Comparison of ENCODE assay signal across 11 cellular contexts in the genomic region with DNA sequence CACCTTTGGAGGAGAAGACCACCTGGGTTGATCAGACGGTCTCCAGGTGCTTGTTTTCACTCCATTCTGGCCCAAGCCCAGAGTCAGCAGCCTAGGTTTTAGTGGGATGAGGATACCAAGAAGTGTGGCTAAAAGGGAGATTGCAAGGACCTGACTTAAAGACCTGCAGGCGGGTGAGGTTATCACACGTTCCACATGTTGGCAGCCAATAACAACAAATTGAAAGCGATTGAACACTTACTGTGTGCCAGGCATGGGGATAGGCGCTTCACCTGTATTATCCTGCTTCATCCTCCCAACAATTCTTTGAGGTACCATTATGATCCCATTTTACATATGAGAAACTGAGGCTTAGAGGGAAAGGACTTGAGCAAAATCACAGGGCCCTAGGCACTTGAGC. TPM values are rescaled to one million over a fixed set of nuclear protein-coding genes. Genes with fewer than 3 reads are reported as not detected.
DNase-seq lines count a peak whose midpoint lies in the region; ATAC-seq, FAIRE-seq and TF ChIP-seq lines count a peak whose summit lies in the region.
"Had no signal": no experiment of that assay in that cellular context is flagged by ENCODE, and none has a peak within 500 bp of the region (broad histone marks: within the 10 kb centered on the region; RNA-seq: fewer than 3 reads in every experiment).

No MANE protein-coding gene starts in this region.

- H3K27ac Mint-ChIP-seq in activated CD4-positive, alpha-beta T cell treated with anti-CD3 and anti-CD28 coated beads, Interleukin-2, amount 10 ng/mL, durations not matched to agents 24 days and 14 days, result peak overlapping the region; percentile 94
- H3K27ac Mint-ChIP-seq in T-helper 1 cell treated with Interleukin-12 subunit alpha and Interleukin-12 subunit beta and Interleukin-4 antibody, amounts not matched to agents 30 μg/mL and 1 μg/mL, for 36 hours, result peak overlapping the region; percentile 99
- H3K27ac Mint-ChIP-seq in central memory CD8-positive, alpha-beta T cell (ENCODE audit: low read depth), result peak overlapping the region; percentile 97
- no peak overlapping the region for H3K27ac Mint-ChIP-seq in neural crest cell (ENCODE audit: unreplicated experiment)

- TF ChIP-seq CTCF in neural crest cell (conservative IDR thresholded peaks at IDR 0.05), result no peak
- TF ChIP-seq CTCF in pancreas (IDR thresholded peaks at IDR 0.05), result no peak

- peak; percentile 83 for DNase-seq in activated CD4-positive, alpha-beta T cell treated with anti-CD3 and anti-CD28 coated beads, Interleukin-2, amount 10 ng/mL, durations not matched to agents 24 days and 14 days
- DNase-seq in activated CD4-positive, alpha-beta T cell treated with anti-CD3 and anti-CD28 coated beads for 48 hours, result no peak
- DNase-seq in central memory CD8-positive, alpha-beta T cell (ENCODE audit: low spot score in 2 of 2), result no peak
- no peak for DNase-seq in neural crest cell (ENCODE audit: low read depth, low spot score)
- no peak for DNase-seq in pancreas
- DNase-seq in NCI-H1694 treated with DMSO at 0.1 percent for 48 hours (lab: John Stamatoyannopoulos, UW), result no peak
- no peak for DNase-seq in NCI-H1436 (lab: John Stamatoyannopoulos, UW)
- DNase-seq: DMS79, left colon, NCI-H2171 treated with DMSO at 0.1 percent for 48 hours had no signal

- H3K36me3 Mint-ChIP-seq in activated CD4-positive, alpha-beta T cell treated with anti-CD3 and anti-CD28 coated beads, Interleukin-2, amount 10 ng/mL, durations not matched to agents 24 days and 14 days (ENCODE audit: low read depth), result peaks cover 53% of the 10 kb centered on the region
- peaks cover 84% of the 10 kb centered on the region for H3K36me3 Mint-ChIP-seq in T-helper 1 cell treated with Interleukin-12 subunit alpha and Interleukin-12 subunit beta and Interleukin-4 antibody, amounts not matched to agents 30 μg/mL and 1 μg/mL, for 36 hours (ENCODE audit: low read depth)
- peaks cover 68% of the 10 kb centered on the region for H3K36me3 Mint-ChIP-seq in central memory CD8-positive, alpha-beta T cell (ENCODE audit: insufficient read depth)
- peaks cover 2% of the 10 kb centered on the region for H3K36me3 Mint-ChIP-seq in neural crest cell (ENCODE audit: low read depth)

- peaks cover 0 to 3% (median 3%) of the 10 kb centered on the region in 3 donors for H3K4me1 ChIP-seq in pancreas

- H3K4me1 Mint-ChIP-seq in activated CD4-positive, alpha-beta T cell treated with anti-CD3 and anti-CD28 coated beads, Interleukin-2, amount 10 ng/mL, durations not matched to agents 24 days and 14 days, result peaks cover 63% of the 10 kb centered on the region
- H3K4me1 Mint-ChIP-seq in T-helper 1 cell treated with Interleukin-12 subunit alpha and Interleukin-12 subunit beta and Interleukin-4 antibody, amounts not matched to agents 30 μg/mL and 1 μg/mL, for 36 hours (ENCODE audit: low read depth), result peaks cover 51% of the 10 kb centered on the region
- H3K4me1 Mint-ChIP-seq in central memory CD8-positive, alpha-beta T cell, result peaks cover 64% of the 10 kb centered on the region
- H3K4me1 Mint-ChIP-seq in neural crest cell, result peaks cover 36% of the 10 kb centered on the region

- H3K36me3 ChIP-seq in pancreas, result no peaks in the 10 kb centered on the region

- ATAC-seq in central memory CD8-positive, alpha-beta T cell (replicated peaks; ENCODE audit: extremely low read depth, poor library complexity, severe bottlenecking), result no peak
- ATAC-seq in pancreas, result no peak
- ATAC-seq: left colon had no signal

- H3K27me3 ChIP-seq in pancreas, result no peaks in the 10 kb centered on the region

- intact Hi-C loops in activated CD4-positive, alpha-beta T cell treated with anti-CD3 and anti-CD28 coated beads, Interleukin-2, amount 10 ng/mL, durations not matched to agents 24 days and 14 days (cut with micrococcal nuclease), result loop anchor here (1.0 to 2.0 kb wide), 3 partner anchors 9 to 183 kb away; no protein-coding TSS in a partner anchor
- intact Hi-C loops in pancreas (cut with DNase I), result loop anchor here in 1 of 3 donors (10.0 kb wide), 1 partner anchor 207 kb away; no protein-coding TSS in a partner anchor

- no peak overlapping the region for H3K27ac ChIP-seq in pancreas

- 80 to 90% methylated on average over 5 of the region's 5 CpGs for WGBS in pancreas, 2 donors

- no peaks in the 10 kb centered on the region for H3K27me3 Mint-ChIP-seq in activated CD4-positive, alpha-beta T cell treated with anti-CD3 and anti-CD28 coated beads, Interleukin-2, amount 10 ng/mL, durations not matched to agents 24 days and 14 days
- peaks cover 4% of the 10 kb centered on the region for H3K27me3 Mint-ChIP-seq in T-helper 1 cell treated with Interleukin-12 subunit alpha and Interleukin-12 subunit beta and Interleukin-4 antibody, amounts not matched to agents 30 μg/mL and 1 μg/mL, for 36 hours (ENCODE audit: low read depth)
- H3K27me3 Mint-ChIP-seq in central memory CD8-positive, alpha-beta T cell, result no peaks in the 10 kb centered on the region
- peaks cover 20% of the 10 kb centered on the region for H3K27me3 Mint-ChIP-seq in neural crest cell (ENCODE audit: low read depth)

- H3K4me3 ChIP-seq in pancreas, result no peak overlapping the region

- no peak for FAIRE-seq in pancreas (lab: Jason Lieb, UNC)

- H3K4me3 Mint-ChIP-seq in activated CD4-positive, alpha-beta T cell treated with anti-CD3 and anti-CD28 coated beads, Interleukin-2, amount 10 ng/mL, durations not matched to agents 24 days and 14 days, result peak overlapping the region; percentile 90
- peak overlapping the region; percentile 99 for H3K4me3 Mint-ChIP-seq in T-helper 1 cell treated with Interleukin-12 subunit alpha and Interleukin-12 subunit beta and Interleukin-4 antibody, amounts not matched to agents 30 μg/mL and 1 μg/mL, for 36 hours
- H3K4me3 Mint-ChIP-seq in central memory CD8-positive, alpha-beta T cell, result peak overlapping the region; percentile 92
- peak overlapping the region; percentile 17 for H3K4me3 Mint-ChIP-seq in neural crest cell

- no peaks in the 10 kb centered on the region for H3K9me3 Mint-ChIP-seq in activated CD4-positive, alpha-beta T cell treated with anti-CD3 and anti-CD28 coated beads, Interleukin-2, amount 10 ng/mL, durations not matched to agents 24 days and 14 days
- no peaks in the 10 kb centered on the region for H3K9me3 Mint-ChIP-seq in T-helper 1 cell treated with Interleukin-12 subunit alpha and Interleukin-12 subunit beta and Interleukin-4 antibody, amounts not matched to agents 30 μg/mL and 1 μg/mL, for 36 hours
- no peaks in the 10 kb centered on the region for H3K9me3 Mint-ChIP-seq in central memory CD8-positive, alpha-beta T cell
- no peaks in the 10 kb centered on the region for H3K9me3 Mint-ChIP-seq in neural crest cell

- no peaks in the 10 kb centered on the region for H3K9me3 ChIP-seq in pancreas

RNA-seq across cellular contexts. Expression of a gene that starts 5.0 kb away (rescaled TPM):
- 43.2 and 45.0 TPM in 2 replicates for total RNA-seq in activated CD4-positive, alpha-beta T cell treated with anti-CD3 and anti-CD28 coated beads, Interleukin-2, amount 10 ng/mL, durations not matched to agents 24 days and 14 days
- total RNA-seq in neural crest cell, result 27.3 and 29.5 TPM in 2 replicates
- total RNA-seq in pancreas, result 10 to 100 TPM in 1 of 6 donors, 1 to 10 TPM in 5; 2.4 to 15.4 (median 4.9) TPM
- polyA plus RNA-seq in pancreas, result 1 to 10 TPM; 2.8 to 6.6 TPM

Comparison
In these comparisons a context has a peak if more than half of its experiments do, and no peak if none do; other contexts are left out.
1. H3K4me3 Mint-ChIP-seq: peak in every context shown above with its lines; median percentile 99 in T-helper 1 cell treated with Interleukin-12 subunit alpha and Interleukin-12 subunit beta and Interleukin-4 antibody, amounts not matched to agents 30 μg/mL and 1 μg/mL, for 36 hours; 92 in central memory CD8-positive, alpha-beta T cell; 90 in activated CD4-positive, alpha-beta T cell treated with anti-CD3 and anti-CD28 coated beads, Interleukin-2, amount 10 ng/mL, durations not matched to agents 24 days and 14 days; 17 in neural crest cell.